ENCODE assay signal across 1 cellular context in the genomic region with DNA sequence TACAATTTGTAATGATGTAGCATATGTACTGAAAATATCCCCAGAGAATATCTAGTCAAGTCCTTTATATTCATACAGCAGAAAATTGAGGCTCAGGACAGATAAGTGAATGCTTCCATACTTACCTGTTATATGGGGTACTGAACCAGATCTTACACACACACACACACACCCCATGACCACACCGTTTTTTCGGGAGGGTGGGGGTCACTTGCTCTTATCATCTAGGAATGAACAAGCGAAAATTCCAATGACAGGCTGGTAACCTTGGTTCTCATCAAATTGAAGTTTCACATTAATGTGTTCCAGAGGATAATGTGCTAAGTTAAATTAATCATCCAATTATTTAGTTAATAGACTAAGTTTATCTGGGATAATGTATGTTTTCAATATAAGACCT.
TF ChIP-seq lines count a peak whose summit lies in the region.

No MANE protein-coding gene starts in this region.

TF ChIP-seq in K562, 482 proteins besides CTCF, POLR2A, EP300 and RAD21 (continued from another document):
- no peak for TF ChIP-seq MYNN (IDR thresholded peaks at IDR 0.05)
- no peak for TF ChIP-seq MYNN (CRISPR knock-in tag; IDR thresholded peaks at IDR 0.05)
- TF ChIP-seq JUND (IDR thresholded peaks at IDR 0.05; ENCODE audit: borderline replicate concordance, low read depth, low read length): peak; percentile 25; the same call in 1 of the 2 replicates
- TF ChIP-seq JUND (tag; IDR thresholded peaks at IDR 0.05; ENCODE audit: borderline replicate concordance, low read depth, low read length): no peak
- TF ChIP-seq SIN3A (IDR thresholded peaks at IDR 0.05; ENCODE audit: borderline replicate concordance in 2 of 2, control insufficient read depth in 1 of 2, low read depth in 2 of 2, low read length in 2 of 2): no peak
- TF ChIP-seq DPF2 (IDR thresholded peaks at IDR 0.05): peak; percentile 51; the same call in 1 of the 2 replicates
- peak; percentile 28; the same call in 1 of the 2 replicates for TF ChIP-seq ARID1B (IDR thresholded peaks at IDR 0.05)
- TF ChIP-seq, protein P1, sequence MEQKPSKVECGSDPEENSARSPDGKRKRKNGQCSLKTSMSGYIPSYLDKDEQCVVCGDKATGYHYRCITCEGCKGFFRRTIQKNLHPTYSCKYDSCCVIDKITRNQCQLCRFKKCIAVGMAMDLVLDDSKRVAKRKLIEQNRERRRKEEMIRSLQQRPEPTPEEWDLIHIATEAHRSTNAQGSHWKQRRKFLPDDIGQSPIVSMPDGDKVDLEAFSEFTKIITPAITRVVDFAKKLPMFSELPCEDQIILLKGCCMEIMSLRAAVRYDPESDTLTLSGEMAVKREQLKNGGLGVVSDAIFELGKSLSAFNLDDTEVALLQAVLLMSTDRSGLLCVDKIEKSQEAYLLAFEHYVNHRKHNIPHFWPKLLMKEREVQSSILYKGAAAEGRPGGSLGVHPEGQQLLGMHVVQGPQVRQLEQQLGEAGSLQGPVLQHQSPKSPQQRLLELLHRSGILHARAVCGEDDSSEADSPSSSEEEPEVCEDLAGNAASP (IDR thresholded peaks at IDR 0.05): no peak
